In genomic region chr7:156656598-156656997, GRCh38 we compare ENCODE assay signal across 1 cellular context.
A peak's percentile ranks its signal among the peaks of the same experiment; 100 is the strongest.
TF ChIP-seq lines count a peak whose summit lies in the region.

No MANE protein-coding gene starts in this region.

TF ChIP-seq in HepG2, 621 proteins besides CTCF, POLR2A, EP300 and RAD21:
- TF ChIP-seq KIAA2018 (CRISPR knock-in tag; IDR thresholded peaks at IDR 0.05; ENCODE audit: borderline replicate concordance) (no peak), SMAD3 (CRISPR knock-in tag; IDR thresholded peaks at IDR 0.05) (no peak), RFX3 (CRISPR knock-in tag; IDR thresholded peaks at IDR 0.05) (no peak), NCOA1 (CRISPR knock-in tag; IDR thresholded peaks at IDR 0.05) (no peak), ZBTB33 (CRISPR knock-in tag; IDR thresholded peaks at IDR 0.05) (peak; percentile 26; the same call in 1 of the 2 replicates), SRSF9 (IDR thresholded peaks at IDR 0.05; ENCODE audit: borderline replicate concordance, insufficient read depth, low read depth, low read length, poor library complexity, severe bottlenecking) (no peak), NFATC3 (CRISPR knock-in tag; IDR thresholded peaks at IDR 0.05) (no peak), ZNF451 (CRISPR knock-in tag; IDR thresholded peaks at IDR 0.05) (no peak)
